ENCODE assay signal across 8 cellular contexts in genomic region chr10:43407576-43408330, GRCh38. TPM values are rescaled to one million over a fixed set of nuclear protein-coding genes. Genes with fewer than 3 reads are reported as not detected.
A peak's percentile ranks its signal among the peaks of the same experiment; 100 is the strongest.
DNase-seq lines count a peak whose midpoint lies in the region; ATAC-seq lines count a peak whose summit lies in the region.

No MANE protein-coding gene starts in this region.

- peak overlapping the region; percentile 65 for H3K4me3 ChIP-seq in ectodermal cell (ENCODE audit: insufficient read depth, low read depth, low read length)

- POLR2A ChIA-PET in activated CD4-positive, alpha-beta memory T cell treated with anti-CD3 and anti-CD28 coated beads for 36 hours (lab: Charles Lee): interaction anchor here (0.6 to 4.0 kb wide), 13 partner anchors 9 to 268 kb away, joined by 3 to 47 read pairs (median 6); partner anchors contain the start of gene ZNF487

- no peaks in the 10 kb centered on the region for H3K36me3 ChIP-seq in ectodermal cell (ENCODE audit: control insufficient read depth, insufficient read depth, low read length)

- intact Hi-C loops in activated CD4-positive, alpha-beta memory T cell treated with anti-CD3 and anti-CD28 coated beads for 36 hours (cut with micrococcal nuclease): loop anchor here (1.0 to 10.0 kb wide), 4 partner anchors 8 to 269 kb away; partner anchors contain the start of genes CSGALNACT2 and ZNF239

- no peaks in the 10 kb centered on the region for H3K27me3 Mint-ChIP-seq in activated CD4-positive, alpha-beta memory T cell treated with anti-CD3 and anti-CD28 coated beads for 36 hours

- H3K9me3 Mint-ChIP-seq in activated CD4-positive, alpha-beta memory T cell treated with anti-CD3 and anti-CD28 coated beads for 36 hours: no peaks in the 10 kb centered on the region

- no peaks in the 10 kb centered on the region for H3K9me3 ChIP-seq in ectodermal cell (ENCODE audit: control insufficient read depth, low read length)

- H3K27ac ChIP-seq in ectodermal cell (ENCODE audit: insufficient read depth, low read depth, low read length, poor library complexity, severe bottlenecking): peak overlapping the region; percentile 94

- H3K27ac Mint-ChIP-seq in activated CD4-positive, alpha-beta memory T cell treated with anti-CD3 and anti-CD28 coated beads for 36 hours: peak overlapping the region; percentile 100

- H3K4me1 Mint-ChIP-seq in activated CD4-positive, alpha-beta memory T cell treated with anti-CD3 and anti-CD28 coated beads for 36 hours (ENCODE audit: low read depth): peaks cover 20% of the 10 kb centered on the region

- ATAC-seq in GM19043 (IDR thresholded peaks at IDR 0.05; ENCODE audit: low read depth, unreplicated experiment) (peak; percentile 42), HG03342 (IDR thresholded peaks at IDR 0.05; ENCODE audit: unreplicated experiment) (peak; percentile 44)

- H3K4me1 ChIP-seq in ectodermal cell (ENCODE audit: control insufficient read depth, insufficient read depth, low read length): peaks cover 9% of the 10 kb centered on the region

- DNase-seq in C1 segment of cervical spinal cord (lab: John Stamatoyannopoulos, UW): peak in 12 of 14 donors; percentile 47 to 84 (median 61)
- peak; percentile 32 for DNase-seq in NCI-H526 treated with DMSO at 0.1 percent for 48 hours (lab: John Stamatoyannopoulos, UW)
- peak; percentile 95 for DNase-seq in activated CD4-positive, alpha-beta memory T cell treated with anti-CD3 and anti-CD28 coated beads for 36 hours
- DNase-seq in lung microvascular endothelial cell (ENCODE audit: low read depth in 2 of 2): peak; percentile 87 to 90
- DNase-seq in stimulated activated CD4-positive, alpha-beta T cell treated with anti-CD3 and anti-CD28 coated beads, TNF-alpha, amount 100 ng/mL, for 4 hours (ENCODE audit: low read depth in 3 of 3): peak; percentile 80 to 83 (median 82)

- H3K4me3 Mint-ChIP-seq in activated CD4-positive, alpha-beta memory T cell treated with anti-CD3 and anti-CD28 coated beads for 36 hours: peak overlapping the region; percentile 97

- CTCF ChIA-PET in activated CD4-positive, alpha-beta memory T cell treated with anti-CD3 and anti-CD28 coated beads for 36 hours (lab: Charles Lee): interaction anchor here (0.9 to 2.1 kb wide), 5 partner anchors 12 to 54 kb away, joined by 3 to 5 read pairs (median 4); no protein-coding TSS in a partner anchor

- H3K27me3 ChIP-seq in ectodermal cell (ENCODE audit: control insufficient read depth, insufficient read depth, low read length, poor library complexity, severe bottlenecking): no peaks in the 10 kb centered on the region

- 0 to 1% methylated on average over 55 to 56 of the region's 56 CpGs for WGBS in ectodermal cell, 2 experiments

- peaks cover 51% of the 10 kb centered on the region for H3K36me3 Mint-ChIP-seq in activated CD4-positive, alpha-beta memory T cell treated with anti-CD3 and anti-CD28 coated beads for 36 hours

RNA-seq across cellular contexts. Expression of gene HNRNPF, which starts 1.2 kb away (rescaled TPM):
- 100 to 1,000 TPM; 504 to 518 TPM for total RNA-seq in activated CD4-positive, alpha-beta memory T cell treated with anti-CD3 and anti-CD28 coated beads for 36 hours
- polyA plus RNA-seq in ectodermal cell (2013, experiment 1 of 4): 259 TPM
- polyA plus RNA-seq in ectodermal cell (2013, experiment 2 of 4): 257 TPM
- 185 TPM for polyA plus RNA-seq in ectodermal cell (2013, experiment 3 of 4)
- polyA plus RNA-seq in ectodermal cell (2013, experiment 4 of 4): 205 TPM
- 132 and 160 TPM in 2 replicates for total RNA-seq in lung microvascular endothelial cell

RNA-seq across cellular contexts. Expression of gene ZNF487, which starts 29.2 kb away (rescaled TPM):
- total RNA-seq in activated CD4-positive, alpha-beta memory T cell treated with anti-CD3 and anti-CD28 coated beads for 36 hours: 1 to 10 TPM; 2.2 to 2.6 TPM
- 5.3 TPM for polyA plus RNA-seq in ectodermal cell (2013, experiment 1 of 4)
- polyA plus RNA-seq in ectodermal cell (2013, experiment 2 of 4): 4.4 TPM
- 4.2 TPM for polyA plus RNA-seq in ectodermal cell (2013, experiment 3 of 4)
- polyA plus RNA-seq in ectodermal cell (2013, experiment 4 of 4): 4.4 TPM
- 1.2 and 1.5 TPM in 2 replicates for total RNA-seq in lung microvascular endothelial cell

RNA-seq across cellular contexts. Expression of gene FXYD4, which starts 36.3 kb away (rescaled TPM):
- total RNA-seq in activated CD4-positive, alpha-beta memory T cell treated with anti-CD3 and anti-CD28 coated beads for 36 hours: not detected
- not detected for polyA plus RNA-seq in ectodermal cell (2013, experiment 1 of 4)
- not detected for polyA plus RNA-seq in ectodermal cell (2013, experiment 2 of 4)
- polyA plus RNA-seq in ectodermal cell (2013, experiment 3 of 4): not detected
- not detected for polyA plus RNA-seq in ectodermal cell (2013, experiment 4 of 4)
- total RNA-seq in lung microvascular endothelial cell: not detected in 2 replicates

Comparison
In these comparisons a context has a peak if more than half of its experiments do, and no peak if none do; other contexts are left out.
1. Peak in every context shown above with its lines: DNase-seq, ATAC-seq, H3K4me3 ChIP-seq and H3K27ac ChIP-seq.
2. DNase-seq: peak in every context shown above with its lines; median percentile 95 in activated CD4-positive, alpha-beta memory T cell treated with anti-CD3 and anti-CD28 coated beads for 36 hours; 88 in lung microvascular endothelial cell; 82 in stimulated activated CD4-positive, alpha-beta T cell treated with anti-CD3 and anti-CD28 coated beads, TNF-alpha, amount 100 ng/mL, for 4 hours; 61 in C1 segment of cervical spinal cord; 32 in NCI-H526 treated with DMSO at 0.1 percent for 48 hours.